In the genomic region with DNA sequence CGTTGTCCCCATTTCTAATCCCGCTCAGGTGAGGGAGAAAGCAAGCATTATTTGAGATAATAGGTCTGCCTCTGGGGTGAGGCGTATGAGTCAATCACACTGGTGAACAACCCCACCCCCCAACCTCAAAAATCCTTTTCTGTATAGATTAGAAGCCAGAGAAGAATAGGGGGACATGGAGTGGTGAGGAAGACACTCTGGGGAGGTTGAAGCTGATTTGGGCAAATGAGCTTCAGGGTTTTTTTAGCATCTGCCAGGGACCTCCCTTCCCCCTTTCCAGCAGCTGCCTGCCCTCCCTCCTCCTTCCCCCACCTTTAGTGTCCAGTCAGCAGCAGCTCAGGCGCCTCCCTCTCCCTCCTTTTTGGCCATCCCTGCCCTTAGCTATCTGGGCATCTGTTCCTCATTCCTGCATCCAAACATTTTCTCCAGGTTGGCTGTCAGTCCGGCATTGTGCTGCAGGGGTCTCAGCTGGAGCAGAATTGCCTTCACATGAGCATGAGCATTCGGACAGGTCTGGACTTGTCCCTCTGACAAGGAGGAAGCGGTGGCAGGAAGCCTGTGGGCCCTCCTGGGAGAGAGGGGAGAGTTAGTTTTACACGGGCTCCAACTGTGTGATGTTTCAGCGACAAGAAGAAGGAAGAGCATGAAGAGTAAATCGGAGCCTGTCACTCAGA, we compare ENCODE assay signal across 8 cellular contexts. TPM values are rescaled to one million over a fixed set of nuclear protein-coding genes. Genes with fewer than 3 reads are reported as not detected.
DNase-seq lines count a peak whose midpoint lies in the region; ATAC-seq, FAIRE-seq and TF ChIP-seq lines count a peak whose summit lies in the region.

No MANE protein-coding gene starts in this region.

- no peak for TF ChIP-seq CTCF in GM12864 (IDR thresholded peaks at IDR 0.05; ENCODE audit: low read depth, low read length, missing control alignments)
- TF ChIP-seq CTCF in HFF-Myc (IDR thresholded peaks at IDR 0.05; ENCODE audit: low read depth, low read length, missing control alignments): no peak
- no peak for TF ChIP-seq CTCF in body of pancreas (IDR thresholded peaks at IDR 0.05)
- no peak for TF ChIP-seq CTCF in kidney (IDR thresholded peaks at IDR 0.05; ENCODE audit: borderline replicate concordance, extremely low read depth, insufficient read depth)
- no peak for TF ChIP-seq CTCF in suprapubic skin (IDR thresholded peaks at IDR 0.05)

- peaks cover 68% of the 10 kb centered on the region for H3K4me1 ChIP-seq in body of pancreas
- peaks cover 9 to 12% of the 10 kb centered on the region in 2 donors for H3K4me1 ChIP-seq in kidney (ENCODE audit: control insufficient read depth in 1 of 2, insufficient read depth in 1 of 2, low read depth in 1 of 2, low read length in 2 of 2)
- peaks cover 71% of the 10 kb centered on the region for H3K4me1 ChIP-seq in suprapubic skin

- no peak overlapping the region for H3K9ac ChIP-seq in kidney (ENCODE audit: low read length in 2 of 2)

- DNase-seq in GM12864 (ENCODE audit: low read depth): peak; percentile 34
- DNase-seq in HFF-Myc (ENCODE audit: extremely low read depth, low read depth): peak; percentile 92
- peak; percentile 66 for DNase-seq in NCI-H2227 treated with DMSO at 0.1 percent for 48 hours (lab: John Stamatoyannopoulos, UW)
- DNase-seq in body of pancreas: peak in 3 of 4 donors; percentile 24 to 34 (median 34)
- DNase-seq in kidney: no peak
- no peak for DNase-seq in suprapubic skin (ENCODE audit: low spot score in 2 of 2)
- DNase-seq in GOT3 (lab: John Stamatoyannopoulos, UW): no peak
- no peak for DNase-seq in NCI-H2029 treated with DMSO at 0.1 percent for 48 hours (lab: John Stamatoyannopoulos, UW)

- H3K36me3 ChIP-seq in body of pancreas (replicated peaks in 1 of 2; ENCODE audit: insufficient read depth in 1 of 2, low read depth in 2 of 2): no peaks in the 10 kb centered on the region
- H3K36me3 ChIP-seq in kidney (ENCODE audit: control insufficient read depth in 1 of 2, insufficient read depth in 2 of 2, low read length in 2 of 2): no peaks in the 10 kb centered on the region
- no peaks in the 10 kb centered on the region for H3K36me3 ChIP-seq in suprapubic skin

- H3K27me3 ChIP-seq in body of pancreas (no peaks in the 10 kb centered on the region), suprapubic skin (no peaks in the 10 kb centered on the region)

- TF ChIP-seq EP300 in suprapubic skin (IDR thresholded peaks at IDR 0.05): no peak

- no peaks in the 10 kb centered on the region for H3K9me3 ChIP-seq in body of pancreas
- no peaks in the 10 kb centered on the region for H3K9me3 ChIP-seq in kidney (ENCODE audit: control insufficient read depth in 1 of 2, low read length in 2 of 2)
- H3K9me3 ChIP-seq in suprapubic skin: no peaks in the 10 kb centered on the region

- TF ChIP-seq POLR2A in body of pancreas (IDR thresholded peaks at IDR 0.05) (no peak), suprapubic skin (IDR thresholded peaks at IDR 0.05) (no peak)

- no peak for ATAC-seq in body of pancreas

- intact Hi-C loops in body of pancreas (cut with DNase I) (no loop called here), kidney (cut with DNase I) (no loop called here)

- WGBS in body of pancreas, 2 donors: 28 to 40% methylated on average over 10 of the region's 10 CpGs
- WGBS in suprapubic skin: 36% methylated on average over 10 of the region's 10 CpGs

- H3K4me3 ChIP-seq in GM12864 (ENCODE audit: low read depth, low read length) (peak overlapping the region; percentile 24), HFF-Myc (replicated peaks; ENCODE audit: low read depth, low read length) (peak overlapping the region; percentile 28), body of pancreas (no peak overlapping the region), kidney (ENCODE audit: low read length in 2 of 2) (peak overlapping the region; percentile 45 to 66), suprapubic skin (peak overlapping the region; percentile 38)

- H3K27ac ChIP-seq in body of pancreas (peak overlapping the region; percentile 71 to 91 (median 78)), kidney (ENCODE audit: low read depth in 2 of 2, low read length in 2 of 2) (no peak overlapping the region), suprapubic skin (peak overlapping the region; percentile 71)

- no peak for FAIRE-seq in kidney (lab: Jason Lieb, UNC)

RNA-seq across cellular contexts. Expression of a gene that starts 30.8 kb away (rescaled TPM):
- 10 to 100 TPM; 35.0 to 76.8 TPM for total RNA-seq in body of pancreas
- total RNA-seq in kidney: 44.8 TPM
- polyA plus RNA-seq in kidney (ENCODE audit: insufficient read depth, low read depth, low replicate concordance): 16.4 TPM
- 10 to 100 TPM; 64.5 to 92.0 (median 83.9) TPM for total RNA-seq in suprapubic skin

Comparison
In these comparisons a context has a peak if more than half of its experiments do, and no peak if none do; other contexts are left out.
1. DNase-seq: peak in GM12864 (single experiment), HFF-Myc (single experiment), NCI-H2227 treated with DMSO at 0.1 percent for 48 hours (single experiment) and body of pancreas (3 of 4); none in kidney (single experiment), suprapubic skin (0 of 2), GOT3 (single experiment) and NCI-H2029 treated with DMSO at 0.1 percent for 48 hours (single experiment).
2. H3K4me3 ChIP-seq: peak in GM12864 (single experiment), HFF-Myc (single experiment), kidney (2 of 2) and suprapubic skin (single experiment); none in body of pancreas (0 of 2).
3. H3K27ac ChIP-seq: peak in body of pancreas (4 of 4) and suprapubic skin (single experiment); none in kidney (0 of 2).